ENCODE assay signal across 22 cellular contexts in the genomic region with DNA sequence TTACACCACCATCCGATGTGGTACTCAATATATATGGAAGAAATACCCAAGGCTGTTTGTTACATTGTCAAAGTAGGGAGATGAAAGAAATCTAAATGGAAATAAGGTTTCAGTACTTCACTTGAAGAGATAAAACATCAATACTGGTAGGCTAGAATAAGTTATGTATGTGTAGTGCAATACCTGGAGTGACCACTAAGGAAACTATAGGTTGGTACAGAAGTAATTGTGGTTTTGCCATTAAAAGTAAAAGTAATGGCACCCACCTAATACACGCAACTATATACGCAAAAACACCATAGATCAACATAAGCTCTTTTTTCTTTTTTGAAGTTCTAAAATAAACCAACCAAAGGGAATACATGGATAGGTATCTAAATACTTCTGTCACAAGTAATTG.
DNase-seq lines count a peak whose midpoint lies in the region; ATAC-seq, FAIRE-seq and TF ChIP-seq lines count a peak whose summit lies in the region.
"Had no signal": no experiment of that assay in that cellular context is flagged by ENCODE, and none has a peak within 500 bp of the region (broad histone marks: within the 10 kb centered on the region; RNA-seq: fewer than 3 reads in every experiment).

No MANE protein-coding gene starts in this region.

- H3K27ac Mint-ChIP-seq in CD4-positive, alpha-beta memory T cell = no peak overlapping the region
- H3K27ac Mint-ChIP-seq in naive thymus-derived CD4-positive, alpha-beta T cell = no peak overlapping the region
- H3K27ac Mint-ChIP-seq: activated CD4-positive, alpha-beta memory T cell treated with anti-CD3 and anti-CD28 coated beads for 36 hours; activated naive CD8-positive, alpha-beta T cell treated with anti-CD3 and anti-CD28 coated beads for 36 hours; brain; nephron; stimulated activated naive CD8-positive, alpha-beta T cell treated with anti-CD3 and anti-CD28 coated beads, Interleukin-15, Interleukin-2, amounts not matched to agents 100 ng/mL and 50 ng/mL, for 24 hours had no signal

- H3K4me1 ChIP-seq in HepG2 (ENCODE audit: insufficient read depth, low read length) (no peaks in the 10 kb centered on the region), right lobe of liver (no peaks in the 10 kb centered on the region)
- H3K4me1 ChIP-seq in CD4-positive, alpha-beta memory T cell (ENCODE audit: insufficient read depth, low read length) = no peaks in the 10 kb centered on the region
- H3K4me1 ChIP-seq in naive thymus-derived CD4-positive, alpha-beta T cell (ENCODE audit: control insufficient read depth in 2 of 2, insufficient read depth in 2 of 2, low read length in 2 of 2) = no peaks in the 10 kb centered on the region

- H3K27me3 ChIP-seq in HepG2 (ENCODE audit: control insufficient read depth in 1 of 2, insufficient read depth in 2 of 2, low read length in 2 of 2) (no peaks in the 10 kb centered on the region), right lobe of liver (no peaks in the 10 kb centered on the region)
- H3K27me3 ChIP-seq in CD4-positive, alpha-beta memory T cell (ENCODE audit: insufficient read depth, low read length) = no peaks in the 10 kb centered on the region
- no peaks in the 10 kb centered on the region for H3K27me3 ChIP-seq in naive thymus-derived CD4-positive, alpha-beta T cell (ENCODE audit: control insufficient read depth in 2 of 2, insufficient read depth in 2 of 2, low read length in 2 of 2)

- no peaks in the 10 kb centered on the region for H3K79me2 ChIP-seq in HepG2 (ENCODE audit: insufficient read depth, low read length)

- H3K27me3 Mint-ChIP-seq in CD4-positive, alpha-beta memory T cell = no peaks in the 10 kb centered on the region
- H3K27me3 Mint-ChIP-seq in naive thymus-derived CD4-positive, alpha-beta T cell = no peaks in the 10 kb centered on the region
- H3K27me3 Mint-ChIP-seq: activated CD4-positive, alpha-beta memory T cell treated with anti-CD3 and anti-CD28 coated beads for 36 hours; activated naive CD8-positive, alpha-beta T cell treated with anti-CD3 and anti-CD28 coated beads for 36 hours; brain; stimulated activated naive CD8-positive, alpha-beta T cell treated with anti-CD3 and anti-CD28 coated beads, Interleukin-15, Interleukin-2, amounts not matched to agents 100 ng/mL and 50 ng/mL, for 24 hours had no signal

- 56% methylated on average over 3 of the region's 3 CpGs for WGBS in HepG2 (ENCODE audit: low lambda C conversion rate)
- WGBS in right lobe of liver (ENCODE audit: insufficient coverage, low coverage, low lambda C conversion rate, missing lambda C conversion rate) = 100% methylated on average over 3 of the region's 3 CpGs

- no peaks in the 10 kb centered on the region for H3K4me1 Mint-ChIP-seq in CD4-positive, alpha-beta memory T cell
- H3K4me1 Mint-ChIP-seq in naive thymus-derived CD4-positive, alpha-beta T cell = no peaks in the 10 kb centered on the region
- H3K4me1 Mint-ChIP-seq: activated naive CD8-positive, alpha-beta T cell treated with anti-CD3 and anti-CD28 coated beads for 36 hours; brain; nephron had no signal

- BruUV-seq in HepG2 (replicated peaks; lab: Mats Ljungman, UMichigan) = no TSS peak

- TF ChIP-seq RAD21 in HepG2 (CRISPR knock-in tag; IDR thresholded peaks at IDR 0.05) = no peak

- in situ Hi-C loops in HepG2 (cut with HindIII; ENCODE audit: extremely low pct_ligation_motif_present, low pct_unique_long_range_greater_than_20kb) = no loop called here

- TF ChIP-seq EP300 in HepG2 (IDR thresholded peaks at IDR 0.05; ENCODE audit: low read depth in 2 of 2, low read length in 2 of 2) (no peak), HepG2 (CRISPR knock-in tag; IDR thresholded peaks at IDR 0.05; ENCODE audit: borderline replicate concordance) (no peak)

- H3K9me3 ChIP-seq in HepG2 (ENCODE audit: low read length) = no peaks in the 10 kb centered on the region
- no peaks in the 10 kb centered on the region for H3K9me3 ChIP-seq in right lobe of liver
- H3K9me3 ChIP-seq in CD4-positive, alpha-beta memory T cell (ENCODE audit: control insufficient read depth in 1 of 2, low read length in 2 of 2) = no peaks in the 10 kb centered on the region
- H3K9me3 ChIP-seq in naive thymus-derived CD4-positive, alpha-beta T cell (ENCODE audit: control insufficient read depth in 2 of 3, low read length in 3 of 3) = no peaks in the 10 kb centered on the region

- ATAC-seq in HepG2 = peak; percentile 56
- no peak for ATAC-seq in right lobe of liver
- no peak for ATAC-seq in naive thymus-derived CD4-positive, alpha-beta T cell
- no peak for ATAC-seq in HG03460 (IDR thresholded peaks at IDR 0.05; ENCODE audit: unreplicated experiment)

- no peak for DNase-seq in HepG2 (ENCODE audit: low spot score)
- DNase-seq in right lobe of liver = no peak
- DNase-seq in NAMALWA (ENCODE audit: low spot score) = peak; percentile 27
- DNase-seq in fibroblast of pulmonary artery (ENCODE audit: low read depth) = no peak
- no peak for DNase-seq in CD4-positive, alpha-beta memory T cell
- DNase-seq in cortex of kidney (lab: John Stamatoyannopoulos, UW) = no peak
- DNase-seq in naive thymus-derived CD4-positive, alpha-beta T cell = no peak
- DNase-seq: activated CD4-positive, alpha-beta memory T cell treated with anti-CD3 and anti-CD28 coated beads for 36 hours; activated naive CD8-positive, alpha-beta T cell treated with anti-CD3 and anti-CD28 coated beads for 36 hours; activated T-cell treated with anti-CD3 and anti-CD28 coated beads, Interleukin-2, amount 50 U/mL, for 48 hours; C1 segment of cervical spinal cord; Karpas-422; mesenchymal stem cell; NCI-H1436; Right ventricle myocardium superior; stimulated activated CD4-positive, alpha-beta T cell treated with anti-CD3 and anti-CD28 coated beads, Interleukin-15, amount 100 ng/mL, for 24 hours; T-helper 1 cell had no signal

- H4K20me1 ChIP-seq in HepG2 (ENCODE audit: insufficient read depth, low read length) = no peaks in the 10 kb centered on the region

- TF ChIP-seq CTCF in HepG2 (CRISPR knock-in tag; IDR thresholded peaks at IDR 0.05) (no peak), right lobe of liver (IDR thresholded peaks at IDR 0.05) (peak in 1 of 4 donors; percentile 9), fibroblast of pulmonary artery (IDR thresholded peaks at IDR 0.05; ENCODE audit: low read length, missing control alignments) (peak; percentile 14)

- H3K4me3 ChIP-seq in HepG2 (replicated peaks in 1 of 3; ENCODE audit: insufficient read depth in 1 of 3, low read depth in 2 of 3, low read length in 3 of 3) (no peak overlapping the region), right lobe of liver (no peak overlapping the region), fibroblast of pulmonary artery (replicated peaks; ENCODE audit: low read depth, low read length) (no peak overlapping the region)
- no peak overlapping the region for H3K4me3 ChIP-seq in CD4-positive, alpha-beta memory T cell (ENCODE audit: low read length in 2 of 2)
- H3K4me3 ChIP-seq in naive thymus-derived CD4-positive, alpha-beta T cell (ENCODE audit: low read length) = no peak overlapping the region

- no peak for FAIRE-seq in HepG2 (lab: Jason Lieb, UNC)
- FAIRE-seq: islet of Langerhans had no signal

- H3K27ac ChIP-seq in HepG2 (ENCODE audit: extremely low read length, insufficient read depth, low read length) (no peak overlapping the region), right lobe of liver (no peak overlapping the region)
- H3K27ac ChIP-seq in CD4-positive, alpha-beta memory T cell (ENCODE audit: low read depth, low read length) = no peak overlapping the region
- H3K27ac ChIP-seq in naive thymus-derived CD4-positive, alpha-beta T cell (ENCODE audit: low read depth, low read length) = no peak overlapping the region

- no peak overlapping the region for H2AFZ ChIP-seq in HepG2 (ENCODE audit: low read length)

- CTCF ChIA-PET in HepG2 (lab: Yijun Ruan, JAX; ENCODE audit: low intra/inter-chr PET ratio, low total read pairs) = no interaction called here
- CTCF ChIA-PET in CD4-positive, alpha-beta memory T cell (lab: Charles Lee; ENCODE audit: partially characterized antibody) = no interaction called here
- CTCF ChIA-PET in naive thymus-derived CD4-positive, alpha-beta T cell (lab: Charles Lee) = no interaction called here

- no peak overlapping the region for H3K4me2 ChIP-seq in HepG2 (ENCODE audit: low read depth, low read length)

- intact Hi-C loops in HepG2 (cut with micrococcal nuclease; ENCODE audit: unreplicated experiment) (no loop called here), right lobe of liver (cut with DNase I) (no loop called here)
- intact Hi-C loops in CD4-positive, alpha-beta memory T cell (cut with micrococcal nuclease) = no loop called here
- intact Hi-C loops in naive thymus-derived CD4-positive, alpha-beta T cell (cut with micrococcal nuclease) = no loop called here

- H3K36me3 ChIP-seq in HepG2 (replicated peaks in 1 of 2; ENCODE audit: control insufficient read depth in 1 of 2, insufficient read depth in 2 of 2, low read length in 2 of 2) (no peaks in the 10 kb centered on the region), right lobe of liver (no peaks in the 10 kb centered on the region)
- H3K36me3 ChIP-seq in CD4-positive, alpha-beta memory T cell (ENCODE audit: insufficient read depth, low read length) = no peaks in the 10 kb centered on the region
- no peaks in the 10 kb centered on the region for H3K36me3 ChIP-seq in naive thymus-derived CD4-positive, alpha-beta T cell (ENCODE audit: control insufficient read depth in 2 of 3, insufficient read depth in 3 of 3, low read length in 3 of 3)

- H3K36me3 Mint-ChIP-seq in CD4-positive, alpha-beta memory T cell = no peaks in the 10 kb centered on the region
- no peaks in the 10 kb centered on the region for H3K36me3 Mint-ChIP-seq in naive thymus-derived CD4-positive, alpha-beta T cell
- H3K36me3 Mint-ChIP-seq: activated CD4-positive, alpha-beta memory T cell treated with anti-CD3 and anti-CD28 coated beads for 36 hours; activated naive CD8-positive, alpha-beta T cell treated with anti-CD3 and anti-CD28 coated beads for 36 hours; brain had no signal

- POLR2A ChIA-PET in HepG2 (lab: Yijun Ruan, JAX) = no interaction called here
- POLR2A ChIA-PET in CD4-positive, alpha-beta memory T cell (lab: Charles Lee; ENCODE audit: partially characterized antibody) = no interaction called here
- POLR2A ChIA-PET in naive thymus-derived CD4-positive, alpha-beta T cell (lab: Charles Lee) = no interaction called here

- TF ChIP-seq POLR2A in HepG2 (IDR thresholded peaks at IDR 0.05; ENCODE audit: insufficient read depth in 1 of 2, low read depth in 2 of 2, low read length in 2 of 2) = no peak
- TF ChIP-seq POLR2A in right lobe of liver (IDR thresholded peaks at IDR 0.05) = no peak

- no peak overlapping the region for H3K4me3 Mint-ChIP-seq in CD4-positive, alpha-beta memory T cell
- H3K4me3 Mint-ChIP-seq in naive thymus-derived CD4-positive, alpha-beta T cell = no peak overlapping the region
- H3K4me3 Mint-ChIP-seq: activated CD4-positive, alpha-beta memory T cell treated with anti-CD3 and anti-CD28 coated beads for 36 hours; activated naive CD8-positive, alpha-beta T cell treated with anti-CD3 and anti-CD28 coated beads for 36 hours; brain; nephron; stimulated activated naive CD8-positive, alpha-beta T cell treated with anti-CD3 and anti-CD28 coated beads, Interleukin-15, Interleukin-2, amounts not matched to agents 100 ng/mL and 50 ng/mL, for 24 hours had no signal

- peaks cover 0 to 13% (median 5%) of the 10 kb centered on the region in 8 donors for H3K9me3 Mint-ChIP-seq in CD4-positive, alpha-beta memory T cell
- peaks cover 0 to 5% (median 2%) of the 10 kb centered on the region in 11 donors for H3K9me3 Mint-ChIP-seq in naive thymus-derived CD4-positive, alpha-beta T cell

- H3K9ac ChIP-seq in HepG2 (ENCODE audit: insufficient read depth, low read depth, low read length) = no peak overlapping the region
